Comparison of ENCODE assay signal across 12 cellular contexts in genomic region chr1:6429660-6430381, GRCh38. TPM values are rescaled to one million over a fixed set of nuclear protein-coding genes. Genes with fewer than 3 reads are reported as not detected.
DNase-seq lines count a peak whose midpoint lies in the region; ATAC-seq, FAIRE-seq and TF ChIP-seq lines count a peak whose summit lies in the region.
"Not testable (repeated sequence)": the region's sequence is repeated elsewhere in the genome, so short reads cannot be mapped to it uniquely, and the experiment has no call there.
"Had no signal": no experiment of that assay in that cellular context is flagged by ENCODE, and none has a peak within 500 bp of the region (broad histone marks: within the 10 kb centered on the region; RNA-seq: fewer than 3 reads in every experiment).

No MANE protein-coding gene starts in this region.

- not testable (repeated sequence) for H3K27ac ChIP-seq in K562 (ENCODE audit: extremely low read depth, low read depth, low read length); upper lobe of right lung

- not testable (repeated sequence) for TF ChIP-seq RAD21 in K562 (CRISPR knock-in tag; conservative IDR thresholded peaks at IDR 0.05 in 1 of 2, IDR thresholded peaks at IDR 0.05 in 1 of 2)

- not testable (repeated sequence) for BruUV-seq in K562 (replicated peaks; lab: Mats Ljungman, UMichigan)

- H2AFZ ChIP-seq in K562 (ENCODE audit: low read depth, low read length) = not testable (repeated sequence)

- H3K4me2 ChIP-seq in K562 (ENCODE audit: insufficient read depth, low read length) = peak overlapping the region; percentile 20; the same call in 1 of the 2 replicates

- H3K4me1 ChIP-seq in K562 (replicated peaks in 1 of 2; ENCODE audit: control insufficient read depth in 2 of 2, insufficient read depth in 2 of 2, low read length in 2 of 2) = peaks cover 36 to 64% of the 10 kb centered on the region in 2 experiments; a peak in 4 of 5 replicates
- H3K4me1 ChIP-seq in upper lobe of right lung = not testable (repeated sequence)

- in situ Hi-C loops in K562 (cut with MboI) = not testable (repeated sequence)

- peak; percentile 59 for TF ChIP-seq EP300 in K562 (IDR thresholded peaks at IDR 0.05; ENCODE audit: low read length)

- POLR2A ChIA-PET in K562 (lab: Yijun Ruan, JAX) = interaction anchor here (0.5 to 1.0 kb wide), 4 partner anchors 209 to 726 kb away, joined by 3 to 5 read pairs (median 3); partner anchors contain the start of gene DNAJC11

- CTCF ChIA-PET in K562 (lab: Yijun Ruan, JAX; ENCODE audit: low intra/inter-chr PET ratio) = interaction anchor here (0.7 kb wide), 1 partner anchor 63 kb away, joined by 3 read pairs; no protein-coding TSS in a partner anchor

- TF ChIP-seq POLR2A in K562 (conservative IDR thresholded peaks at IDR 0.05); erythroblast (IDR thresholded peaks at IDR 0.05; ENCODE audit: low read length): not testable (repeated sequence)

- not testable (repeated sequence) for H3K9me1 ChIP-seq in K562 (ENCODE audit: control insufficient read depth, insufficient read depth, low read length)

- not testable (repeated sequence) for H3K9me3 ChIP-seq in K562 (replicated peaks; ENCODE audit: control insufficient read depth, insufficient read depth, low read depth, low read length); upper lobe of right lung

- H3K27me3 ChIP-seq in K562 (ENCODE audit: control insufficient read depth in 2 of 2, insufficient read depth in 2 of 2, low read length in 2 of 2) (peaks cover 5 to 42% of the 10 kb centered on the region in 2 experiments; a peak in 4 of 5 replicates), upper lobe of right lung (peaks cover 45% of the 10 kb centered on the region)

- peak; percentile 80 for FAIRE-seq in HTR-8/SVneo (lab: Jason Lieb, UNC)
- peak; percentile 87 for FAIRE-seq in K562 (lab: Jason Lieb, UNC)

- peaks cover 33% of the 10 kb centered on the region for H4K20me1 ChIP-seq in K562 (replicated peaks; ENCODE audit: control insufficient read depth, insufficient read depth, low read length)

- not testable (repeated sequence) for TF ChIP-seq CTCF in K562 (IDR thresholded peaks at IDR 0.05 in 2 of 3, conservative IDR thresholded peaks at IDR 0.05 in 1 of 3; ENCODE audit: insufficient read depth in 2 of 3, low read depth in 1 of 3, low read length in 3 of 3); upper lobe of right lung (IDR thresholded peaks at IDR 0.05)

- ATAC-seq in K562 = peak; percentile 42
- ATAC-seq in upper lobe of right lung = peak; percentile 27

- not testable (repeated sequence) for H3K79me2 ChIP-seq in K562 (ENCODE audit: control insufficient read depth, insufficient read depth, low read length)

- H3K4me3 ChIP-seq in K562, upper lobe of right lung: not testable (repeated sequence)

- H3K36me3 ChIP-seq in K562 (ENCODE audit: control insufficient read depth, insufficient read depth, low read length); upper lobe of right lung: not testable (repeated sequence)

- WGBS in K562 (ENCODE audit: insufficient coverage, low coverage, missing lambda C conversion rate) = under 1% methylated on average over 18 of the region's 18 CpGs

- DNase-seq in DMS 273 (lab: John Stamatoyannopoulos, UW; ENCODE audit: unreplicated experiment) (peak; percentile 41), OCI-M1 (lab: John Stamatoyannopoulos, UW) (peak; percentile 75), K562 (ENCODE audit: extremely low read depth in 1 of 4, low spot score in 3 of 4) (peak; percentile 58 to 83 (median 78)), erythroblast (lab: John Stamatoyannopoulos, UW) (peak; percentile 86 to 91), left kidney (ENCODE audit: low read depth, low spot score) (peak; percentile 61), occipital lobe (lab: John Stamatoyannopoulos, UW) (peak; percentile 15)
- DNase-seq in HTR-8/SVneo (ENCODE audit: insufficient read length, low spot score); upper lobe of right lung: not testable (repeated sequence)

- intact Hi-C loops in K562 (cut with micrococcal nuclease); upper lobe of right lung (cut with DNase I): not testable (repeated sequence)

- peak overlapping the region in 1 of 2 experiments; percentile 82; a peak in 2 of 4 replicates for H3K9ac ChIP-seq in K562 (ENCODE audit: insufficient read depth in 1 of 2, low read depth in 2 of 2, low read length in 2 of 2)

RNA-seq across cellular contexts. Expression of gene ESPN, which starts 5.2 kb away (rescaled TPM):
- 1.6 and 6.0 TPM in 2 replicates for total RNA-seq in K562 (2011; cell fraction: chromatin; rRNA removed; ENCODE audit: low replicate concordance)
- total RNA-seq in K562 (2011; cell fraction: nucleolus; rRNA removed) = 4.0 and 4.7 TPM in 2 replicates
- 1.8 and 2.4 TPM in 2 replicates for total RNA-seq in K562 (2011; cell fraction: nucleoplasm; rRNA removed)
- total RNA-seq in K562 (2014; rRNA removed) = 0.36 and 0.45 TPM in 2 replicates
- 0.07 TPM in 1 of 2 replicates, not detected in the other for total RNA-seq in K562 (2014; rRNA removed; fragmentation: Illumina TruSeq; extraction: Trizol)
- 0.15 TPM in 1 of 2 replicates, not detected in the other for total RNA-seq in K562 (2015; rRNA removed; fragmentation: Illumina TruSeq; extraction: Trizol)
- total RNA-seq in K562 (2021) = 1.2 and 1.7 TPM in 2 replicates
- 0.54 and 2.9 TPM in 2 replicates for polyA plus RNA-seq in K562 (2011; rRNA removed)
- 1.2 and 1.9 TPM in 2 replicates for polyA plus RNA-seq in K562 (2011; cell fraction: cytosol; rRNA removed)
- polyA plus RNA-seq in K562 (2011; cell fraction: nucleus; rRNA removed) = 9.2 and 25.5 TPM in 2 replicates
- polyA plus RNA-seq in K562 (2012) = 2.0 and 5.0 TPM in 2 replicates
- polyA plus RNA-seq in K562 (2014; fragmentation: Illumina TruSeq; extraction: Trizol) = 0.07 and 0.11 TPM in 2 replicates
- not detected for polyA plus RNA-seq in K562 (2014; fragmentation: Nextera tagmentation; extraction: Ambion mirVana)
- 0.65 and 2.9 TPM in 2 replicates for polyA plus RNA-seq in K562 (2014; rRNA removed)
- 0.11 TPM in 1 of 2 replicates, not detected in the other for polyA minus RNA-seq in K562 (2011; rRNA and poly(A)+ RNA removed)
- polyA minus RNA-seq in K562 (2011; cell fraction: cytosol; rRNA and poly(A)+ RNA removed) = 0.95 and 3.8 TPM in 2 replicates
- polyA minus RNA-seq in K562 (2011; cell fraction: nucleus; rRNA and poly(A)+ RNA removed) = 3.4 and 3.5 TPM in 2 replicates
- not detected for total RNA-seq in occipital lobe
- total RNA-seq in upper lobe of right lung = 4.3 TPM
- total RNA-seq: A673 had no signal
- polyA plus RNA-seq: BJ had no signal

RNA-seq across cellular contexts. Expression of gene HES2, which starts 10.1 kb away (rescaled TPM):
- total RNA-seq in K562 (2011; cell fraction: chromatin; rRNA removed; ENCODE audit: low replicate concordance) = 0.65 and 0.90 TPM in 2 replicates
- total RNA-seq in K562 (2011; cell fraction: nucleolus; rRNA removed) = 0.53 and 1.7 TPM in 2 replicates
- 0.53 and 0.66 TPM in 2 replicates for total RNA-seq in K562 (2011; cell fraction: nucleoplasm; rRNA removed)
- total RNA-seq in K562 (2014; rRNA removed) = 0.04 and 0.05 TPM in 2 replicates
- 0.07 TPM in 1 of 2 replicates, not detected in the other for total RNA-seq in K562 (2014; rRNA removed; fragmentation: Illumina TruSeq; extraction: Trizol)
- not detected in 2 replicates for total RNA-seq in K562 (2015; rRNA removed; fragmentation: Illumina TruSeq; extraction: Trizol)
- 0.18 TPM in 1 of 2 replicates, not detected in the other for total RNA-seq in K562 (2021)
- polyA plus RNA-seq in K562 (2011; rRNA removed) = 0.08 and 0.15 TPM in 2 replicates
- 0.21 and 0.25 TPM in 2 replicates for polyA plus RNA-seq in K562 (2011; cell fraction: cytosol; rRNA removed)
- 0.25 and 0.80 TPM in 2 replicates for polyA plus RNA-seq in K562 (2011; cell fraction: nucleus; rRNA removed)
- 0.08 TPM in 1 of 2 replicates, not detected in the other for polyA plus RNA-seq in K562 (2012)
- 0.06 TPM in 2 replicates for polyA plus RNA-seq in K562 (2014; fragmentation: Illumina TruSeq; extraction: Trizol)
- polyA plus RNA-seq in K562 (2014; fragmentation: Nextera tagmentation; extraction: Ambion mirVana) = not detected
- not detected in 2 replicates for polyA plus RNA-seq in K562 (2014; rRNA removed)
- 0.30 and 0.32 TPM in 2 replicates for polyA minus RNA-seq in K562 (2011; rRNA and poly(A)+ RNA removed)
- 0.91 TPM in 1 of 2 replicates, not detected in the other for polyA minus RNA-seq in K562 (2011; cell fraction: cytosol; rRNA and poly(A)+ RNA removed)
- polyA minus RNA-seq in K562 (2011; cell fraction: nucleus; rRNA and poly(A)+ RNA removed) = 0.11 and 0.81 TPM in 2 replicates
- 0.16 TPM for total RNA-seq in occipital lobe
- 5.7 TPM for total RNA-seq in upper lobe of right lung
- total RNA-seq: A673; Calu3; CD4-positive, alpha-beta memory T cell had no signal
- polyA plus RNA-seq: BJ; CD4-positive, alpha-beta memory T cell had no signal

RNA-seq across cellular contexts. Expression of gene TNFRSF25, which starts 36.2 kb away (rescaled TPM):
- 2.3 TPM in 1 of 2 replicates, not detected in the other for total RNA-seq in K562 (2011; cell fraction: chromatin; rRNA removed; ENCODE audit: low replicate concordance)
- 0.26 and 2.2 TPM in 2 replicates for total RNA-seq in K562 (2011; cell fraction: nucleolus; rRNA removed)
- total RNA-seq in K562 (2011; cell fraction: nucleoplasm; rRNA removed) = 1.2 and 1.6 TPM in 2 replicates
- total RNA-seq in K562 (2014; rRNA removed) (not detected in 2 replicates), K562 (2014; rRNA removed; fragmentation: Illumina TruSeq; extraction: Trizol) (not detected in 2 replicates), K562 (2015; rRNA removed; fragmentation: Illumina TruSeq; extraction: Trizol) (not detected in 2 replicates), K562 (2021) (0.49 and 0.89 TPM in 2 replicates), occipital lobe (9.5 TPM), upper lobe of right lung (10.0 TPM)
- polyA plus RNA-seq in K562 (2011; rRNA removed) (0.14 and 0.24 TPM in 2 replicates), K562 (2014; fragmentation: Illumina TruSeq; extraction: Trizol) (not detected in 2 replicates), K562 (2014; fragmentation: Nextera tagmentation; extraction: Ambion mirVana) (not detected), K562 (2014; rRNA removed) (not detected in 2 replicates)
- 0.16 and 0.30 TPM in 2 replicates for polyA plus RNA-seq in K562 (2011; cell fraction: cytosol; rRNA removed)
- polyA plus RNA-seq in K562 (2011; cell fraction: nucleus; rRNA removed) = 0.90 and 2.6 TPM in 2 replicates
- polyA plus RNA-seq in K562 (2012) = 0.10 and 0.14 TPM in 2 replicates
- polyA minus RNA-seq in K562 (2011; rRNA and poly(A)+ RNA removed) = not detected in 2 replicates
- not detected in 2 replicates for polyA minus RNA-seq in K562 (2011; cell fraction: cytosol; rRNA and poly(A)+ RNA removed)
- polyA minus RNA-seq in K562 (2011; cell fraction: nucleus; rRNA and poly(A)+ RNA removed) = 0.13 TPM in 1 of 2 replicates, not detected in the other

RNA-seq across cellular contexts. Expression of gene ACOT7, which starts 36.3 kb away (rescaled TPM):
- total RNA-seq in K562 (2011; cell fraction: chromatin; rRNA removed; ENCODE audit: low replicate concordance) = 14.3 and 31.3 TPM in 2 replicates
- 25.8 and 25.9 TPM in 2 replicates for total RNA-seq in K562 (2011; cell fraction: nucleolus; rRNA removed)
- 17.4 and 20.6 TPM in 2 replicates for total RNA-seq in K562 (2011; cell fraction: nucleoplasm; rRNA removed)
- total RNA-seq in K562 (2014; rRNA removed) (53.3 and 72.0 TPM in 2 replicates), K562 (2014; rRNA removed; fragmentation: Illumina TruSeq; extraction: Trizol) (8.7 and 11.6 TPM in 2 replicates), K562 (2015; rRNA removed; fragmentation: Illumina TruSeq; extraction: Trizol) (27.1 and 28.4 TPM in 2 replicates), K562 (2021) (92.6 and 95.5 TPM in 2 replicates), occipital lobe (27.0 TPM), upper lobe of right lung (22.8 TPM)
- polyA plus RNA-seq in K562 (2011; rRNA removed) (37.2 and 76.6 TPM in 2 replicates), K562 (2014; fragmentation: Illumina TruSeq; extraction: Trizol) (50.7 and 89.2 TPM in 2 replicates), K562 (2014; fragmentation: Nextera tagmentation; extraction: Ambion mirVana) (10 to 100 TPM in 1 of 2 experiments, 1 to 10 TPM in 1; 7.0 to 10.0 TPM), K562 (2014; rRNA removed) (57.2 and 63.1 TPM in 2 replicates)
- 57.9 and 66.6 TPM in 2 replicates for polyA plus RNA-seq in K562 (2011; cell fraction: cytosol; rRNA removed)
- 28.1 and 31.8 TPM in 2 replicates for polyA plus RNA-seq in K562 (2011; cell fraction: nucleus; rRNA removed)
- 61.5 and 86.0 TPM in 2 replicates for polyA plus RNA-seq in K562 (2012)
- polyA minus RNA-seq in K562 (2011; rRNA and poly(A)+ RNA removed) = 28.7 and 34.8 TPM in 2 replicates
- polyA minus RNA-seq in K562 (2011; cell fraction: cytosol; rRNA and poly(A)+ RNA removed) = 26.1 and 36.3 TPM in 2 replicates
- polyA minus RNA-seq in K562 (2011; cell fraction: nucleus; rRNA and poly(A)+ RNA removed) = 7.9 and 12.0 TPM in 2 replicates
